ENCODE assay signal across 16 cellular contexts in the genomic region with DNA sequence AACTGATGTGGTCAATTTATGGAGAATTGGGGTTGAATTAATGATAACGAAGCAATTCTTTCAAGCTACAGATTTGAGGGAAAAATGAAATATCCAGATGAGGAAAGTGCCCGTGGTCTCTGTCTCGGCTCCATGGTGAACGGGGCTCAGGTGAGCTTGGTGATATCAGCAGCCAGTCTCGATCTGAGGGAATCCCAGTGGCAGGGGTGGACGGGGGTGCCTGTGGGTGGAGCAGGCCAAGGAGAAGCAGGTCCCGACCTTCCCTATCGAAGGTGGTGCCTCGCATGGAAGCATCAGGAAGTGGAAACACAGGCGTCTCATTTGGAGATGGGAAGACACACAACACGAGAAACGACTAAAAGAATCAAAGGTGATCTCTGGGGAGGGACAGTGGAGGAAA.
A peak's percentile ranks its signal among the peaks of the same experiment; 100 is the strongest.
DNase-seq lines count a peak whose midpoint lies in the region; ATAC-seq and TF ChIP-seq lines count a peak whose summit lies in the region.
"Had no signal": no experiment of that assay in that cellular context is flagged by ENCODE, and none has a peak within 500 bp of the region (broad histone marks: within the 10 kb centered on the region; RNA-seq: fewer than 3 reads in every experiment).

No MANE protein-coding gene starts in this region.

- no peak overlapping the region for H3K4ac ChIP-seq in neuronal stem cell (ENCODE audit: low read length)

- H3K4me2 ChIP-seq in neuronal stem cell (ENCODE audit: insufficient read depth, low read length, poor library complexity, severe bottlenecking): no peak overlapping the region
- H3K4me2 ChIP-seq: BLaER1 had no signal

- TF ChIP-seq CTCF in mucosa of descending colon (IDR thresholded peaks at IDR 0.05): no peak

- H3K18ac ChIP-seq in neuronal stem cell (ENCODE audit: low read length): no peak overlapping the region

- WGBS in neuronal stem cell (ENCODE audit: extremely low coverage in 2 of 2, insufficient read length in 2 of 2, insufficient replicate concordance in 1 of 2), 2 donors: no CpG with 5 or more reads among the region's 12 CpGs

- H3K9ac ChIP-seq in neuronal stem cell (ENCODE audit: low read depth, low read length, poor library complexity): no peak overlapping the region
- H3K9ac ChIP-seq: BLaER1, GM23248 had no signal

- no peak overlapping the region for H3K27ac ChIP-seq in neuronal stem cell (replicated peaks; ENCODE audit: low read length)
- H3K27ac ChIP-seq: 22Rv1, BLaER1, GM23248 had no signal

- H3K14ac ChIP-seq in neuronal stem cell (ENCODE audit: low read length): no peak overlapping the region

- H2BK5ac ChIP-seq in neuronal stem cell (ENCODE audit: low read length): no peak overlapping the region

- no peak overlapping the region for H2BK12ac ChIP-seq in neuronal stem cell (ENCODE audit: low read length)

- intact Hi-C loops in mucosa of descending colon (cut with DNase I, micrococcal nuclease): no loop called here

- H4K8ac ChIP-seq in neuronal stem cell (ENCODE audit: low read depth, low read length): no peak overlapping the region

- H3K27me3 ChIP-seq in neuronal stem cell (ENCODE audit: control insufficient read depth in 3 of 3, insufficient read depth in 3 of 3, low read depth in 1 of 3, low read length in 3 of 3): no peaks in the 10 kb centered on the region
- H3K27me3 ChIP-seq: BLaER1 had no signal

- H3K36me3 ChIP-seq in neuronal stem cell (replicated peaks in 1 of 2; ENCODE audit: control insufficient read depth in 2 of 2, insufficient read depth in 2 of 2, low read length in 2 of 2): no peaks in the 10 kb centered on the region
- H3K36me3 ChIP-seq in mucosa of descending colon (ENCODE audit: low read depth): no peaks in the 10 kb centered on the region
- H3K36me3 ChIP-seq: BLaER1 had no signal

- H2AFZ ChIP-seq in neuronal stem cell (ENCODE audit: low read length): peak overlapping the region; percentile 62
- H2AFZ ChIP-seq: GM23248 had no signal

- H3K9me3 ChIP-seq in neuronal stem cell (replicated peaks in 1 of 2; ENCODE audit: control insufficient read depth in 2 of 2, insufficient read depth in 1 of 2, low read depth in 1 of 2, low read length in 2 of 2) (peaks cover 0 to 3% of the 10 kb centered on the region in 2 donors), mucosa of descending colon (no peaks in the 10 kb centered on the region)

- no peak overlapping the region for H2BK15ac ChIP-seq in neuronal stem cell (ENCODE audit: low read length)

- DNase-seq in activated effector memory CD4-positive, alpha-beta T cell treated with anti-CD3 and anti-CD28 coated beads, Interleukin-2, amount 50 U/mL, for 16 hours: peak; percentile 2
- no peak for DNase-seq in activated effector memory CD4-positive, alpha-beta T cell treated with Interleukin-2 at 50 U/mL for 16 hours
- DNase-seq in islet precursor cell (peak; percentile 38), neuronal stem cell (ENCODE audit: low spot score) (no peak), mucosa of descending colon (no peak)
- no peak for DNase-seq in activated CD4-positive, alpha-beta T cell treated with anti-CD3 and anti-CD28 coated beads for 48 hours
- DNase-seq: AML-193; Caco-2; CD8-positive, alpha-beta memory T cell; DND-41; GDM1; GM23248 had no signal

- H3K79me1 ChIP-seq in neuronal stem cell (ENCODE audit: low read depth, low read length): no peaks in the 10 kb centered on the region

- H2AK5ac ChIP-seq in neuronal stem cell (ENCODE audit: low read depth, low read length): no peak overlapping the region

- no peak overlapping the region for H3K4me3 ChIP-seq in neuronal stem cell (ENCODE audit: low read length in 2 of 2)
- H3K4me3 ChIP-seq in mucosa of descending colon: no peak overlapping the region
- H3K4me3 ChIP-seq: BLaER1, GM23248 had no signal

- H3K4me1 ChIP-seq in neuronal stem cell (ENCODE audit: control insufficient read depth in 2 of 2, insufficient read depth in 1 of 2, low read depth in 1 of 2, low read length in 2 of 2): peaks cover 0 to 27% of the 10 kb centered on the region in 2 donors
- no peaks in the 10 kb centered on the region for H3K4me1 ChIP-seq in mucosa of descending colon (ENCODE audit: low read depth)
- H3K4me1 ChIP-seq: Caco-2 had no signal

- no peak overlapping the region for H2BK120ac ChIP-seq in neuronal stem cell (ENCODE audit: low read depth, low read length)

- H4K91ac ChIP-seq in neuronal stem cell (ENCODE audit: low read depth, low read length, poor library complexity): no peak overlapping the region

- no peak overlapping the region for H3K23ac ChIP-seq in neuronal stem cell (ENCODE audit: low read depth, low read length, poor library complexity)

- ATAC-seq in HG02571 (IDR thresholded peaks at IDR 0.05; ENCODE audit: unreplicated experiment) (no peak), mucosa of descending colon (no peak)
- ATAC-seq: HCT116 had no signal

Comparison
In these comparisons a context has a peak if more than half of its experiments do, and no peak if none do; other contexts are left out.
1. DNase-seq: peak in activated effector memory CD4-positive, alpha-beta T cell treated with anti-CD3 and anti-CD28 coated beads, Interleukin-2, amount 50 U/mL, for 16 hours (single experiment) and islet precursor cell (single experiment); none in activated effector memory CD4-positive, alpha-beta T cell treated with Interleukin-2 at 50 U/mL for 16 hours (single experiment), neuronal stem cell (single experiment), activated CD4-positive, alpha-beta T cell treated with anti-CD3 and anti-CD28 coated beads for 48 hours (single experiment) and mucosa of descending colon (0 of 3).